Comparison of ENCODE assay signal across 1 cellular context in genomic region chr9:122912964-122913673, GRCh38.
TF ChIP-seq lines count a peak whose summit lies in the region.

Gene ZBTB6 (minus strand): TSS chr9:122913323. CDS start chr9:122912072, 1,251 bp downstream.

TF ChIP-seq in HCT116, 20 proteins besides CTCF, POLR2A, EP300 and RAD21 (continued from another document):
- no peak for TF ChIP-seq ZBTB33 (IDR thresholded peaks at IDR 0.05; ENCODE audit: extremely low read depth, insufficient replicate concordance, low read length)
TF ChIP-seq in HCT116: peak in this region for 8.
